ENCODE assay signal across 8 cellular contexts in the genomic region with DNA sequence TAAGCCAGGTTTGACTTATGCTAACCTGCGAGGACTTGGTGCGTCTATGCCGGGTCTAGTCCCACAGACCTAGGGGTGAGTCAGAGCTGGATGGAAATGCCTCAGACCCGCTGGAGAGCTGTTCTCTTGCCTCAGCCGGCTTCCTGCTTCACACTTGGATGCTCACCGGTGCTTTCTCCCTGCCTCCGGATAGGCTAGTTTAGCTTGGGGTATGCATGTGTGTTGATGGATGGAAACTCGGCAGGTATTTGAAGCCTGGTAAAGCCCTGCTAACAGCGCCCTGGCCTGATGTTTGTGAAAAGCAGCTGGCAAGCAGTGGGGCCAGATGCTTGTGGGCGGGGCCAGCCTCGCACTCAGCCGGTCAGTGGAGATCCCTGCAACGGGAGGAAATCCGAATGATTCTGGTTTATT. TPM values are rescaled to one million over a fixed set of nuclear protein-coding genes. Genes with fewer than 3 reads are reported as not detected.
DNase-seq lines count a peak whose midpoint lies in the region; ATAC-seq and TF ChIP-seq lines count a peak whose summit lies in the region.

No MANE protein-coding gene starts in this region.

- no peaks in the 10 kb centered on the region for H3K36me3 ChIP-seq in SU-DHL-6 (ENCODE audit: low read length)
- peaks cover 0 to 14% (median 5%) of the 10 kb centered on the region in 3 experiments for H3K36me3 ChIP-seq in naive thymus-derived CD4-positive, alpha-beta T cell (ENCODE audit: control insufficient read depth in 2 of 3, insufficient read depth in 3 of 3, low read length in 3 of 3)

- H3K9me2 ChIP-seq in SU-DHL-6 (replicated peaks; ENCODE audit: insufficient read depth, low read length), result no peaks in the 10 kb centered on the region

- H2AFZ ChIP-seq in SU-DHL-6 (ENCODE audit: low read depth, low read length, severe bottlenecking), result no peak overlapping the region

- H3K4me2 ChIP-seq in SU-DHL-6 (ENCODE audit: low read depth, low read length, poor library complexity, severe bottlenecking), result no peak overlapping the region

- DNase-seq in AG08396 (ENCODE audit: low spot score) (peak; percentile 83), H4 (ENCODE audit: low spot score) (peak; percentile 78), fibroblast of peridontal ligament (ENCODE audit: extremely low read depth) (peak; percentile 71)
- DNase-seq in naive thymus-derived CD4-positive, alpha-beta T cell, result no peak
- no peak for DNase-seq in activated CD4-positive, CD25-positive, alpha-beta regulatory T cell (lab: John Stamatoyannopoulos, UW)

- H3K4me1 Mint-ChIP-seq in naive thymus-derived CD4-positive, alpha-beta T cell, result peaks cover 54 to 97% (median 73%) of the 10 kb centered on the region in 7 donors

- H3F3A ChIP-seq in SU-DHL-6 (ENCODE audit: insufficient read depth), result no peaks in the 10 kb centered on the region

- POLR2A ChIA-PET in naive thymus-derived CD4-positive, alpha-beta T cell (lab: Charles Lee), result interaction anchor here (0.6 kb wide), 1 partner anchor 73 kb away, joined by 3 read pairs; no protein-coding TSS in a partner anchor

- no peak overlapping the region for H3K9ac ChIP-seq in SU-DHL-6 (ENCODE audit: low read length)

- no peaks in the 10 kb centered on the region for H3K27me3 Mint-ChIP-seq in naive thymus-derived CD4-positive, alpha-beta T cell

- H3K9me3 ChIP-seq in SU-DHL-6 (ENCODE audit: insufficient read depth, low read length), result no peaks in the 10 kb centered on the region
- no peaks in the 10 kb centered on the region for H3K9me3 ChIP-seq in naive thymus-derived CD4-positive, alpha-beta T cell (ENCODE audit: control insufficient read depth in 2 of 3, low read length in 3 of 3)

- peaks cover 0 to 15% (median 8%) of the 10 kb centered on the region in 5 donors for H3K36me3 Mint-ChIP-seq in naive thymus-derived CD4-positive, alpha-beta T cell

- ATAC-seq in naive thymus-derived CD4-positive, alpha-beta T cell, result peak; percentile 26
- ATAC-seq in HG03095 (IDR thresholded peaks at IDR 0.05; ENCODE audit: unreplicated experiment) (no peak), GM19023 (IDR thresholded peaks at IDR 0.05; ENCODE audit: unreplicated experiment) (no peak)

- H3K4me1 ChIP-seq in naive thymus-derived CD4-positive, alpha-beta T cell (ENCODE audit: control insufficient read depth in 2 of 2, insufficient read depth in 2 of 2, low read length in 2 of 2), result peaks cover 25 to 46% of the 10 kb centered on the region in 2 donors

- H3K4me3 ChIP-seq in SU-DHL-6 (ENCODE audit: insufficient read depth, low read length, poor library complexity, severe bottlenecking), result no peak overlapping the region
- H3K4me3 ChIP-seq in naive thymus-derived CD4-positive, alpha-beta T cell (ENCODE audit: low read length), result no peak overlapping the region

- H3K27ac Mint-ChIP-seq in naive thymus-derived CD4-positive, alpha-beta T cell, result peak overlapping the region in 7 of 9 donors; percentile 9 to 87 (median 60)

- CTCF ChIA-PET in naive thymus-derived CD4-positive, alpha-beta T cell (lab: Charles Lee), result no interaction called here

- no peaks in the 10 kb centered on the region for H3K9me3 Mint-ChIP-seq in naive thymus-derived CD4-positive, alpha-beta T cell

- intact Hi-C loops in naive thymus-derived CD4-positive, alpha-beta T cell (cut with micrococcal nuclease), result loop anchor here in 1 of 2 donors (2.0 kb wide), 1 partner anchor 24 kb away; no protein-coding TSS in a partner anchor

- peak overlapping the region in 7 of 10 donors; percentile 40 to 66 (median 59) for H3K4me3 Mint-ChIP-seq in naive thymus-derived CD4-positive, alpha-beta T cell

- peaks cover 28% of the 10 kb centered on the region; the same call in 1 of the 2 replicates for H4K20me1 ChIP-seq in SU-DHL-6 (ENCODE audit: low read depth, low read length)

- no peaks in the 10 kb centered on the region for H3K27me3 ChIP-seq in SU-DHL-6 (ENCODE audit: low read length)
- no peaks in the 10 kb centered on the region for H3K27me3 ChIP-seq in naive thymus-derived CD4-positive, alpha-beta T cell (ENCODE audit: control insufficient read depth in 2 of 2, insufficient read depth in 2 of 2, low read length in 2 of 2)

- 0 out of 2 replicates have a peak overlapping the region, but pooled peaks have one; percentile 18 for H3K27ac ChIP-seq in SU-DHL-6 (ENCODE audit: low read depth, low read length)
- no peak overlapping the region for H3K27ac ChIP-seq in naive thymus-derived CD4-positive, alpha-beta T cell (ENCODE audit: low read depth, low read length)

- no peak for TF ChIP-seq CTCF in SU-DHL-6 (IDR thresholded peaks at IDR 0.05; ENCODE audit: insufficient read depth, low read length, poor library complexity, severe bottlenecking)

- peaks cover 99% of the 10 kb centered on the region for H3K79me2 ChIP-seq in SU-DHL-6 (ENCODE audit: insufficient read depth, low read length)

RNA-seq across cellular contexts. Expression of gene PRRC2B, which starts 29.3 kb away (rescaled TPM):
- 26.2 and 33.1 TPM in 2 replicates for total RNA-seq in H4 (2014; rRNA removed; shearing (Covaris generic))
- total RNA-seq in naive thymus-derived CD4-positive, alpha-beta T cell, result 100 to 1,000 TPM; 208 to 382 (median 272) TPM
- 10 to 100 TPM; 29.8 to 62.4 TPM for polyA plus RNA-seq in naive thymus-derived CD4-positive, alpha-beta T cell

Comparison
In these comparisons a context has a peak if more than half of its experiments do, and no peak if none do; other contexts are left out.
1. DNase-seq: peak in AG08396 (single experiment), H4 (single experiment) and fibroblast of peridontal ligament (single experiment); none in naive thymus-derived CD4-positive, alpha-beta T cell (0 of 9) and activated CD4-positive, CD25-positive, alpha-beta regulatory T cell (0 of 4).